1 cellular context compared by ENCODE assay signal in genomic region chrX:154370882-154371770, GRCh38.
TF ChIP-seq lines count a peak whose summit lies in the region.

No MANE protein-coding gene starts in this region.

TF ChIP-seq in WTC11, 78 proteins besides CTCF, POLR2A, EP300 and RAD21 (continued from another document and continues in another):
- TF ChIP-seq STAT6 (CRISPR knock-in tag; conservative IDR thresholded peaks at IDR 0.05; ENCODE audit: low read depth) (no peak), HMGA2 (CRISPR knock-in tag; IDR thresholded peaks at IDR 0.05) (no peak), IRF1 (CRISPR knock-in tag; IDR thresholded peaks at IDR 0.05) (no peak), ZNF423 (CRISPR knock-in tag; IDR thresholded peaks at IDR 0.05) (no peak), KAT7 (CRISPR knock-in tag; IDR thresholded peaks at IDR 0.05; ENCODE audit: borderline replicate concordance) (no peak; the same call in 1 of the 2 replicates), CREM (CRISPR knock-in tag; IDR thresholded peaks at IDR 0.05) (no peak), ZNF281 (CRISPR knock-in tag; IDR thresholded peaks at IDR 0.05) (no peak), IRF2 (CRISPR knock-in tag; IDR thresholded peaks at IDR 0.05; ENCODE audit: borderline replicate concordance, low read depth) (no peak), NR3C1 (CRISPR knock-in tag; conservative IDR thresholded peaks at IDR 0.05; ENCODE audit: low read depth) (no peak), FOXP4 (CRISPR knock-in tag; IDR thresholded peaks at IDR 0.05) (no peak), NFYB (CRISPR knock-in tag; conservative IDR thresholded peaks at IDR 0.05; ENCODE audit: low read depth) (no peak), SMAD3 (CRISPR knock-in tag; IDR thresholded peaks at IDR 0.05; ENCODE audit: borderline replicate concordance) (no peak), MYBL2 (CRISPR knock-in tag; IDR thresholded peaks at IDR 0.05) (no peak), ESRRA (CRISPR knock-in tag; IDR thresholded peaks at IDR 0.05; ENCODE audit: borderline replicate concordance) (no peak), CBFB (CRISPR knock-in tag; IDR thresholded peaks at IDR 0.05; ENCODE audit: low read depth) (no peak), HMGXB4 (CRISPR knock-in tag; IDR thresholded peaks at IDR 0.05) (no peak), E2F5 (CRISPR knock-in tag; IDR thresholded peaks at IDR 0.05) (no peak), RORB (CRISPR knock-in tag; IDR thresholded peaks at IDR 0.05) (no peak), ATF3 (CRISPR knock-in tag; conservative IDR thresholded peaks at IDR 0.05) (no peak), MAX (CRISPR knock-in tag; IDR thresholded peaks at IDR 0.05) (peak; percentile 46; the same call in 1 of the 2 replicates), TCF7 (CRISPR knock-in tag; IDR thresholded peaks at IDR 0.05; ENCODE audit: low read depth) (no peak), GABPB1 (CRISPR knock-in tag; IDR thresholded peaks at IDR 0.05) (no peak), USF2 (CRISPR knock-in tag; IDR thresholded peaks at IDR 0.05) (no peak), CDX4 (CRISPR knock-in tag; IDR thresholded peaks at IDR 0.05; ENCODE audit: borderline replicate concordance) (no peak), ZNF425 (CRISPR knock-in tag; conservative IDR thresholded peaks at IDR 0.05) (no peak), SOX15 (CRISPR knock-in tag; IDR thresholded peaks at IDR 0.05) (no peak), ZNF263 (CRISPR knock-in tag; IDR thresholded peaks at IDR 0.05; ENCODE audit: low read depth) (no peak), NFATC4 (CRISPR knock-in tag; IDR thresholded peaks at IDR 0.05) (peak; percentile 74; the same call in 1 of the 2 replicates), ZNF219 (CRISPR knock-in tag; IDR thresholded peaks at IDR 0.05; ENCODE audit: borderline replicate concordance) (no peak), ZNF532 (CRISPR knock-in tag; IDR thresholded peaks at IDR 0.05; ENCODE audit: borderline replicate concordance) (0 out of 2 replicates have a peak, but pooled peaks have one; percentile 42), ZNF396 (CRISPR knock-in tag; IDR thresholded peaks at IDR 0.05; ENCODE audit: borderline replicate concordance) (no peak), OVOL2 (CRISPR knock-in tag; IDR thresholded peaks at IDR 0.05; ENCODE audit: borderline replicate concordance) (no peak), ZNF416 (CRISPR knock-in tag; IDR thresholded peaks at IDR 0.05) (peak; percentile 80; the same call in 1 of the 2 replicates), ATF2 (CRISPR knock-in tag; IDR thresholded peaks at IDR 0.05; ENCODE audit: borderline replicate concordance, low read depth) (no peak), RELA (CRISPR knock-in tag; IDR thresholded peaks at IDR 0.05; ENCODE audit: borderline replicate concordance) (no peak)
